In genomic region chr19:572891-573825, GRCh38 we compare ENCODE assay signal across 8 cellular contexts. TPM values are rescaled to one million over a fixed set of nuclear protein-coding genes. Genes with fewer than 3 reads are reported as not detected.
DNase-seq lines count a peak whose midpoint lies in the region; ATAC-seq and TF ChIP-seq lines count a peak whose summit lies in the region.

No MANE protein-coding gene starts in this region.

- H3K27ac ChIP-seq in CD8-positive, alpha-beta memory T cell (ENCODE audit: low read depth, low read length), result peak overlapping the region; percentile 89
- peak overlapping the region; percentile 82 for H3K27ac ChIP-seq in KOPT-K1 (ENCODE audit: low read depth, low read length, poor library complexity, severe bottlenecking)
- H3K27ac ChIP-seq in left ventricle myocardium inferior (replicated peaks), result peak overlapping the region; percentile 98

- peaks cover 35 to 49% (median 37%) of the 10 kb centered on the region in 3 donors for H3K4me1 Mint-ChIP-seq in CD8-positive, alpha-beta memory T cell
- H3K4me1 Mint-ChIP-seq in activated naive CD8-positive, alpha-beta T cell (ENCODE audit: low read depth), result peaks cover 33% of the 10 kb centered on the region

- peak in 1 of 5 donors; percentile 52 for DNase-seq in CD8-positive, alpha-beta memory T cell
- peak; percentile 43 for DNase-seq in left ventricle myocardium inferior
- DNase-seq in renal cortical epithelial cell (ENCODE audit: low read depth), result peak; percentile 36
- no peak for DNase-seq in middle frontal gyrus (ENCODE audit: extremely low spot score, low spot score)
- DNase-seq in inferior parietal cortex (ENCODE audit: extremely low spot score), result no peak

- H3K36me3 ChIP-seq in CD8-positive, alpha-beta memory T cell (ENCODE audit: insufficient read depth, low read length), result no peaks in the 10 kb centered on the region
- H3K36me3 ChIP-seq in KOPT-K1 (ENCODE audit: insufficient read depth, low read length) (peaks cover 14% of the 10 kb centered on the region; the same call in 1 of the 2 replicates), left ventricle myocardium inferior (peaks cover 4% of the 10 kb centered on the region)

- ATAC-seq in GM19324 (IDR thresholded peaks at IDR 0.05; ENCODE audit: low FRiP score, unreplicated experiment), result peak; percentile 9

- peaks cover 0 to 2% (median 0%) of the 10 kb centered on the region in 5 donors for H3K9me3 Mint-ChIP-seq in CD8-positive, alpha-beta memory T cell
- no peaks in the 10 kb centered on the region for H3K9me3 Mint-ChIP-seq in activated naive CD8-positive, alpha-beta T cell (ENCODE audit: low read depth)

- intact Hi-C loops in left ventricle myocardium inferior (cut with micrococcal nuclease), result no loop called here

- peak overlapping the region in 7 of 8 donors; percentile 61 to 97 (median 76) for H3K27ac Mint-ChIP-seq in CD8-positive, alpha-beta memory T cell
- H3K27ac Mint-ChIP-seq in activated naive CD8-positive, alpha-beta T cell, result peak overlapping the region; percentile 58

- peak overlapping the region; percentile 74 to 99 (median 82) for H3K4me3 Mint-ChIP-seq in CD8-positive, alpha-beta memory T cell
- H3K4me3 Mint-ChIP-seq in activated naive CD8-positive, alpha-beta T cell, result peak overlapping the region; percentile 88

- peaks cover 0 to 15% (median 0%) of the 10 kb centered on the region in 3 donors for H3K36me3 Mint-ChIP-seq in CD8-positive, alpha-beta memory T cell
- H3K36me3 Mint-ChIP-seq in activated naive CD8-positive, alpha-beta T cell, result no peaks in the 10 kb centered on the region

- H3K27me3 ChIP-seq in CD8-positive, alpha-beta memory T cell (ENCODE audit: insufficient read depth, low read length, poor library complexity, severe bottlenecking), result no peaks in the 10 kb centered on the region
- no peaks in the 10 kb centered on the region for H3K27me3 ChIP-seq in left ventricle myocardium inferior (ENCODE audit: low read depth)

- CTCF ChIA-PET in CD8-positive, alpha-beta memory T cell (lab: Charles Lee), result interaction anchor here (1.8 to 2.0 kb wide), 2 partner anchors 62 to 63 kb away, joined by 8 read pairs; no protein-coding TSS in a partner anchor

- no peaks in the 10 kb centered on the region for H3K9me3 ChIP-seq in CD8-positive, alpha-beta memory T cell (ENCODE audit: low read length)
- H3K9me3 ChIP-seq in KOPT-K1 (ENCODE audit: insufficient read depth, low read length, poor library complexity, severe bottlenecking) (no peaks in the 10 kb centered on the region), left ventricle myocardium inferior (replicated peaks) (no peaks in the 10 kb centered on the region)

- peaks cover 0 to 15% of the 10 kb centered on the region in 2 donors for H3K27me3 Mint-ChIP-seq in CD8-positive, alpha-beta memory T cell
- H3K27me3 Mint-ChIP-seq in activated naive CD8-positive, alpha-beta T cell, result no peaks in the 10 kb centered on the region

- peak overlapping the region; percentile 82 for H3K4me3 ChIP-seq in CD8-positive, alpha-beta memory T cell (ENCODE audit: low read length)
- peak overlapping the region; percentile 100 for H3K4me3 ChIP-seq in left ventricle myocardium inferior

- POLR2A ChIA-PET in CD8-positive, alpha-beta memory T cell (lab: Charles Lee), result interaction anchor here (0.6 to 0.7 kb wide), 3 partner anchors 14 to 1078 kb away, joined by 3 read pairs; partner anchors contain the start of gene GZMM

- peaks cover 23% of the 10 kb centered on the region for H3K4me1 ChIP-seq in CD8-positive, alpha-beta memory T cell (ENCODE audit: insufficient read depth, low read length)
- H3K4me1 ChIP-seq in left ventricle myocardium inferior, result peaks cover 71% of the 10 kb centered on the region

- no peak for TF ChIP-seq CTCF in left ventricle myocardium inferior (IDR thresholded peaks at IDR 0.05; ENCODE audit: borderline replicate concordance)

RNA-seq across cellular contexts. Expression of gene BSG, which starts 0.8 kb away (rescaled TPM):
- total RNA-seq in CD8-positive, alpha-beta memory T cell, result 100 to 1,000 TPM; 250 to 262 TPM
- polyA plus RNA-seq in CD8-positive, alpha-beta memory T cell, result 436 TPM
- 1,533 TPM for total RNA-seq in left ventricle myocardium inferior
- total RNA-seq in renal cortical epithelial cell, result 410 and 555 TPM in 2 replicates

RNA-seq across cellular contexts. Expression of gene HCN2, which starts 16.5 kb away (rescaled TPM):
- under 1 TPM; 0.42 to 0.48 TPM for total RNA-seq in CD8-positive, alpha-beta memory T cell
- not detected for polyA plus RNA-seq in CD8-positive, alpha-beta memory T cell
- total RNA-seq in left ventricle myocardium inferior (21.9 TPM), renal cortical epithelial cell (0.55 TPM in 1 of 2 replicates, not detected in the other)

RNA-seq across cellular contexts. Expression of gene GZMM, which starts 29.3 kb away (rescaled TPM):
- 10 to 100 TPM; 48.8 to 50.5 TPM for total RNA-seq in CD8-positive, alpha-beta memory T cell
- 327 TPM for polyA plus RNA-seq in CD8-positive, alpha-beta memory T cell
- total RNA-seq in left ventricle myocardium inferior (not detected), renal cortical epithelial cell (not detected in 2 replicates)

RNA-seq across cellular contexts. Expression of gene CDC34, which starts 41.6 kb away (rescaled TPM):
- total RNA-seq in CD8-positive, alpha-beta memory T cell, result 10 to 100 TPM; 56.9 to 57.8 TPM
- polyA plus RNA-seq in CD8-positive, alpha-beta memory T cell, result 46.9 TPM
- 96.5 TPM for total RNA-seq in left ventricle myocardium inferior
- total RNA-seq in renal cortical epithelial cell, result 50.3 and 94.5 TPM in 2 replicates

Comparison
In these comparisons a context has a peak if more than half of its experiments do, and no peak if none do; other contexts are left out.
1. DNase-seq: peak in left ventricle myocardium inferior (single experiment) and renal cortical epithelial cell (single experiment); none in middle frontal gyrus (single experiment) and inferior parietal cortex (single experiment).
2. RNA of gene HCN2, which starts 16.5 kb away (total RNA-seq): 21.9 TPM in left ventricle myocardium inferior (single experiment); 0.55 TPM in renal cortical epithelial cell and 0.42 to 0.48 TPM in CD8-positive, alpha-beta memory T cell; every median in the first group is over 10 times any median in the second.
3. RNA of gene GZMM, which starts 29.3 kb away (total RNA-seq): 48.8 to 50.5 TPM in CD8-positive, alpha-beta memory T cell; not detected in left ventricle myocardium inferior (single experiment) and not detected in renal cortical epithelial cell; every median in the first group is over 10 times any median in the second.
4. Peak in every context shown above with its lines, with median percentiles within 50 percentile points of each other: H3K27ac ChIP-seq.